ENCODE assay signal across 13 cellular contexts in genomic region chr11:35347173-35347878, GRCh38.
"Had no signal": no experiment of that assay in that cellular context is flagged by ENCODE, and none has a peak within 500 bp of the region (broad histone marks: within the 10 kb centered on the region; RNA-seq: fewer than 3 reads in every experiment).

No MANE protein-coding gene starts in this region.

- H3K27me3 Mint-ChIP-seq: activated CD4-positive, alpha-beta T cell treated with anti-CD3 and anti-CD28 coated beads, Interleukin-2, amount 10 ng/mL, durations not matched to agents 24 days and 14 days; activated CD8-positive, alpha-beta T cell treated with anti-CD3 and anti-CD28 coated beads for 36 hours; activated naive CD8-positive, alpha-beta T cell treated with anti-CD3 and anti-CD28 coated beads, Interleukin-2, amount 50 U/mL, for 24 hours; activated T-cell treated with anti-CD3 and anti-CD28 coated beads, Interleukin-2, amount 50 U/mL, for 24 hours; stimulated activated naive CD8-positive, alpha-beta T cell treated with anti-CD3 and anti-CD28 coated beads, Interleukin-15, Interleukin-2, amounts not matched to agents 100 ng/mL and 50 ng/mL, for 24 hours had no signal

- H3K27ac Mint-ChIP-seq: activated CD4-positive, alpha-beta T cell treated with anti-CD3 and anti-CD28 coated beads, Interleukin-2, amount 10 ng/mL, durations not matched to agents 24 days and 14 days; activated CD8-positive, alpha-beta T cell treated with anti-CD3 and anti-CD28 coated beads for 36 hours; activated naive CD4-positive, alpha-beta T cell treated with anti-CD3 and anti-CD28 coated beads for 36 hours; activated naive CD8-positive, alpha-beta T cell treated with anti-CD3 and anti-CD28 coated beads, Interleukin-2, amount 50 U/mL, for 24 hours; activated T-cell treated with anti-CD3 and anti-CD28 coated beads, Interleukin-2, amount 50 U/mL, for 24 hours; activated T-helper 2 cell treated with anti-CD3 and anti-CD28 coated beads, Interferon-gamma antibody, Interleukin-2, Interleukin-4, amounts not matched to agents 10 μg/mL and 5 μg/mL and 100 μg/mL, durations not matched to agents 14 hours and 24 hours and 36 hours; immature natural killer cell; natural killer cell; stimulated activated naive CD8-positive, alpha-beta T cell treated with anti-CD3 and anti-CD28 coated beads, Interleukin-15, Interleukin-2, amounts not matched to agents 100 ng/mL and 50 ng/mL, for 24 hours had no signal

- H3K4me3 Mint-ChIP-seq: activated CD4-positive, alpha-beta T cell treated with anti-CD3 and anti-CD28 coated beads, Interleukin-2, amount 10 ng/mL, durations not matched to agents 24 days and 14 days; activated CD8-positive, alpha-beta T cell treated with anti-CD3 and anti-CD28 coated beads for 36 hours; activated naive CD4-positive, alpha-beta T cell treated with anti-CD3 and anti-CD28 coated beads for 36 hours; activated naive CD8-positive, alpha-beta T cell treated with anti-CD3 and anti-CD28 coated beads, Interleukin-2, amount 50 U/mL, for 24 hours; activated T-cell treated with anti-CD3 and anti-CD28 coated beads, Interleukin-2, amount 50 U/mL, for 24 hours; immature natural killer cell; natural killer cell; stimulated activated naive CD8-positive, alpha-beta T cell treated with anti-CD3 and anti-CD28 coated beads, Interleukin-15, Interleukin-2, amounts not matched to agents 100 ng/mL and 50 ng/mL, for 24 hours had no signal

- H3K36me3 Mint-ChIP-seq: immature natural killer cell, natural killer cell had no signal

- DNase-seq: activated CD4-positive, alpha-beta T cell treated with anti-CD3 and anti-CD28 coated beads, Interleukin-2, amount 10 ng/mL, durations not matched to agents 24 days and 14 days; activated CD8-positive, alpha-beta T cell treated with anti-CD3 and anti-CD28 coated beads for 36 hours; activated naive CD4-positive, alpha-beta T cell treated with anti-CD3 and anti-CD28 coated beads for 36 hours; activated naive CD8-positive, alpha-beta T cell treated with anti-CD3 and anti-CD28 coated beads, Interleukin-2, amount 50 U/mL, for 24 hours; activated T-cell treated with anti-CD3 and anti-CD28 coated beads, Interleukin-2, amount 50 U/mL, for 24 hours; anterior cingulate cortex; cortex of kidney; effector CD8-positive, alpha-beta T cell; immature natural killer cell; kidney glomerular epithelial cell; natural killer cell had no signal

- ATAC-seq: activated CD8-positive, alpha-beta T cell treated with anti-CD3 and anti-CD28 coated beads for 36 hours; activated naive CD8-positive, alpha-beta T cell treated with anti-CD3 and anti-CD28 coated beads, Interleukin-2, amount 50 U/mL, for 24 hours; natural killer cell had no signal

- H3K9me3 Mint-ChIP-seq: activated CD8-positive, alpha-beta T cell treated with anti-CD3 and anti-CD28 coated beads for 36 hours; activated naive CD4-positive, alpha-beta T cell treated with anti-CD3 and anti-CD28 coated beads for 36 hours; activated naive CD8-positive, alpha-beta T cell treated with anti-CD3 and anti-CD28 coated beads, Interleukin-2, amount 50 U/mL, for 24 hours; activated T-cell treated with anti-CD3 and anti-CD28 coated beads, Interleukin-2, amount 50 U/mL, for 24 hours; activated T-helper 2 cell treated with anti-CD3 and anti-CD28 coated beads, Interferon-gamma antibody, Interleukin-2, Interleukin-4, amounts not matched to agents 10 μg/mL and 5 μg/mL and 100 μg/mL, durations not matched to agents 14 hours and 24 hours and 36 hours; immature natural killer cell; natural killer cell; stimulated activated naive CD8-positive, alpha-beta T cell treated with anti-CD3 and anti-CD28 coated beads, Interleukin-15, Interleukin-2, amounts not matched to agents 100 ng/mL and 50 ng/mL, for 24 hours had no signal
